ENCODE assay signal across 1 cellular context in the genomic region with DNA sequence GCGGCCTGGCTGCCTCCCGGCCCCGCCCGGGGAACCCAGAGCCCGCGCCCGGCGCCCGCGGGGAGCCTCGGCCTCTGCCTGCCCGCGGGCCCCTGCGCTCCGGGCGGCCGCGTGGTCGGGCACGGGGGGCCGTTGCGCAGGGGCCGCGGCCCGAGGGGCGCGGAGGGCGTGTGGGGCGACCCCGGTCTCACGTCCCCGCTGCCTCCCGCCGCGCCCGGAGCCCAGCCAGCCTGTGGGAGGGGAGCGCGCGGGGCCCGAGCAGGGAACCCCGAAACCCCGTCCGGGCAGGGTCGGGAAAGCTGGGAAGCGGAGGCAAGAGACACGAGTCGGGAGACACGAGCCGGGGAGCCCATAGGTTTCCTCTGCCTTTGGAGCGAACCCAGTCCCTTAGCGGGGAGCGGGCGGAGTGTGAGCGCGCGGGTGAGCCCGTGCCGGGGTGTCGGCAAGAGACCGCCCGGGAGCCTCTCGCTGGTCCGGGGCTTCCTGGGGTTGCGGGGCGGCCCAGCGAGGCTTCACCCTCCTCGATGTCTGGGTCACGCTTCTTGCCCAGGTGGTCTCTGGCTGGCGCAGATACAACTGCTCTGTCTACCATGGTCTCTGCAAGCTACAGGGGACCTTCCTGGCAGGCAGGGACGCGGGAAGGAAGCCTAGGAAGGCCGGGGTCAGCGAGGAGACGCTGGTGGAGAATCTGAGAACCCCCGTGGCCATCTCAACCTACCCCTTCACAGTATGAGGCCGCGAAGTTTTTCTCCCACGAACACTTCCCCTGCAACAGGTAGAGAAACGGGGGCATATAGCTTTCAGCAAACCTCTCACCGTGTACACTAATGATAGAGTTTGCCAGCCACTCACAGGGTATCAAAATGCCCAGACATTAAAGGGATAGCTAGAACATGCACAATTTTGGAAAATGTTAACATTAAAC.
A peak's percentile ranks its signal among the peaks of the same experiment; 100 is the strongest.
TF ChIP-seq lines count a peak whose summit lies in the region.

No MANE protein-coding gene starts in this region.

TF ChIP-seq in GM12878, 131 proteins besides CTCF, POLR2A, EP300 and RAD21:
- TF ChIP-seq TBL1XR1 (IDR thresholded peaks at IDR 0.05; ENCODE audit: low read depth, low read length) (no peak), FOXK2 (IDR thresholded peaks at IDR 0.05) (no peak), DPF2 (IDR thresholded peaks at IDR 0.05) (no peak), HCFC1 (IDR thresholded peaks at IDR 0.05; ENCODE audit: low read length) (no peak), ATF7 (IDR thresholded peaks at IDR 0.05; ENCODE audit: low read depth) (no peak), SMARCA5 (IDR thresholded peaks at IDR 0.05) (0 out of 2 replicates have a peak, but pooled peaks have one; percentile 3), BHLHE40 (IDR thresholded peaks at IDR 0.05; ENCODE audit: borderline replicate concordance in 1 of 2, low read depth in 2 of 2, low read length in 1 of 2) (peak in 1 of 2 experiments; percentile 67; a peak in 2 of 4 replicates), HDAC2 (IDR thresholded peaks at IDR 0.05) (no peak), PAX5 (IDR thresholded peaks at IDR 0.05; ENCODE audit: borderline replicate concordance, low read depth, low read length) (peak; percentile 75; the same call in 1 of the 2 replicates), NFYA (IDR thresholded peaks at IDR 0.05; ENCODE audit: borderline replicate concordance, low read depth, low read length) (no peak), IKZF1 (conservative IDR thresholded peaks at IDR 0.05) (0 out of 2 replicates have a peak, but pooled peaks have one; percentile 39)
- TF ChIP-seq, protein P1, sequence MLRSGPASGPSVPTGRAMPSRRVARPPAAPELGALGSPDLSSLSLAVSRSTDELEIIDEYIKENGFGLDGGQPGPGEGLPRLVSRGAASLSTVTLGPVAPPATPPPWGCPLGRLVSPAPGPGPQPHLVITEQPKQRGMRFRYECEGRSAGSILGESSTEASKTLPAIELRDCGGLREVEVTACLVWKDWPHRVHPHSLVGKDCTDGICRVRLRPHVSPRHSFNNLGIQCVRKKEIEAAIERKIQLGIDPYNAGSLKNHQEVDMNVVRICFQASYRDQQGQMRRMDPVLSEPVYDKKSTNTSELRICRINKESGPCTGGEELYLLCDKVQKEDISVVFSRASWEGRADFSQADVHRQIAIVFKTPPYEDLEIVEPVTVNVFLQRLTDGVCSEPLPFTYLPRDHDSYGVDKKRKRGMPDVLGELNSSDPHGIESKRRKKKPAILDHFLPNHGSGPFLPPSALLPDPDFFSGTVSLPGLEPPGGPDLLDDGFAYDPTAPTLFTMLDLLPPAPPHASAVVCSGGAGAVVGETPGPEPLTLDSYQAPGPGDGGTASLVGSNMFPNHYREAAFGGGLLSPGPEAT (IDR thresholded peaks at IDR 0.05; ENCODE audit: low read depth): no peak
- TF ChIP-seq, protein P2, sequence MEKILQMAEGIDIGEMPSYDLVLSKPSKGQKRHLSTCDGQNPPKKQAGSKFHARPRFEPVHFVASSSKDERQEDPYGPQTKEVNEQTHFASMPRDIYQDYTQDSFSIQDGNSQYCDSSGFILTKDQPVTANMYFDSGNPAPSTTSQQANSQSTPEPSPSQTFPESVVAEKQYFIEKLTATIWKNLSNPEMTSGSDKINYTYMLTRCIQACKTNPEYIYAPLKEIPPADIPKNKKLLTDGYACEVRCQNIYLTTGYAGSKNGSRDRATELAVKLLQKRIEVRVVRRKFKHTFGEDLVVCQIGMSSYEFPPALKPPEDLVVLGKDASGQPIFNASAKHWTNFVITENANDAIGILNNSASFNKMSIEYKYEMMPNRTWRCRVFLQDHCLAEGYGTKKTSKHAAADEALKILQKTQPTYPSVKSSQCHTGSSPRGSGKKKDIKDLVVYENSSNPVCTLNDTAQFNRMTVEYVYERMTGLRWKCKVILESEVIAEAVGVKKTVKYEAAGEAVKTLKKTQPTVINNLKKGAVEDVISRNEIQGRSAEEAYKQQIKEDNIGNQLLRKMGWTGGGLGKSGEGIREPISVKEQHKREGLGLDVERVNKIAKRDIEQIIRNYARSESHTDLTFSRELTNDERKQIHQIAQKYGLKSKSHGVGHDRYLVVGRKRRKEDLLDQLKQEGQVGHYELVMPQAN (conservative IDR thresholded peaks at IDR 0.05): peak; percentile 37; the same call in 1 of the 2 replicates
- TF ChIP-seq, protein P3, sequence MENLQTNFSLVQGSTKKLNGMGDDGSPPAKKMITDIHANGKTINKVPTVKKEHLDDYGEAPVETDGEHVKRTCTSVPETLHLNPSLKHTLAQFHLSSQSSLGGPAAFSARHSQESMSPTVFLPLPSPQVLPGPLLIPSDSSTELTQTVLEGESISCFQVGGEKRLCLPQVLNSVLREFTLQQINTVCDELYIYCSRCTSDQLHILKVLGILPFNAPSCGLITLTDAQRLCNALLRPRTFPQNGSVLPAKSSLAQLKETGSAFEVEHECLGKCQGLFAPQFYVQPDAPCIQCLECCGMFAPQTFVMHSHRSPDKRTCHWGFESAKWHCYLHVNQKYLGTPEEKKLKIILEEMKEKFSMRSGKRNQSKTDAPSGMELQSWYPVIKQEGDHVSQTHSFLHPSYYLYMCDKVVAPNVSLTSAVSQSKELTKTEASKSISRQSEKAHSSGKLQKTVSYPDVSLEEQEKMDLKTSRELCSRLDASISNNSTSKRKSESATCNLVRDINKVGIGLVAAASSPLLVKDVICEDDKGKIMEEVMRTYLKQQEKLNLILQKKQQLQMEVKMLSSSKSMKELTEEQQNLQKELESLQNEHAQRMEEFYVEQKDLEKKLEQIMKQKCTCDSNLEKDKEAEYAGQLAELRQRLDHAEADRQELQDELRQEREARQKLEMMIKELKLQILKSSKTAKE (IDR thresholded peaks at IDR 0.05; ENCODE audit: low read depth, poor library complexity, severe bottlenecking): no peak
TF ChIP-seq in GM12878: peak in this region for 5.
